ENCODE assay signal across 18 cellular contexts in the genomic region with DNA sequence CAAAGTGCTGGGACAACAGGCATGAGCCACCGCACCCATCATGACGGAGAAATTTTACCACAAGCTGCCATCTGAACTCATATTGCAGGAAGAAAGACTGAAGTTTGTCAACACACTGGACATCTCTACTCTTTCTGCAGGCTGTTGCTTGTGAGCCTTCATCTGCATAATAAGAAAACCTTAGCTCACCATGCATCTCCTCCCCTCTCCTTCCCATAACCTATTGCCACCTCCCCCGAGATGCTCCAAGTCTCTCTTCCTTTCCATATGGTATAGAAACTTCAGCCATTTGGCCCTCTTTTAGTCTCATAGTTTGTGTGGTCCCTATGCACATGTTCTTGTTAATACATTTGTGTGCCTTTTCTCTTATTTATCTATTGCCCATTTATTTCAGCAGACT.
"Had no signal": no experiment of that assay in that cellular context is flagged by ENCODE, and none has a peak within 500 bp of the region (broad histone marks: within the 10 kb centered on the region; RNA-seq: fewer than 3 reads in every experiment).

No MANE protein-coding gene starts in this region.

- H3K9me3 ChIP-seq: neutrophil, ovary, pancreas, prostate gland, psoas muscle, right atrium auricular region, right lobe of liver, sigmoid colon, spleen had no signal

- ATAC-seq: naive thymus-derived CD8-positive, alpha-beta T cell; natural killer cell; natural killer cell treated with Interleukin-12 subunit alpha and Interleukin-12 subunit beta and Interleukin-15 and Interleukin-18, amount 100 ng/mL, for 72 hours; pancreas; psoas muscle; right cardiac atrium; right lobe of liver; sciatic nerve had no signal

- H3K4me1 ChIP-seq: neural progenitor cell, pancreas, parathyroid adenoma, prostate gland, psoas muscle, right atrium auricular region, sigmoid colon, spleen had no signal

- H3K27ac ChIP-seq: neural progenitor cell, neutrophil, ovary, pancreas, parathyroid adenoma, prostate gland, psoas muscle, right atrium auricular region, right lobe of liver, sigmoid colon, skin epidermis, spleen had no signal

- H3K36me3 ChIP-seq: neural progenitor cell, neutrophil, ovary, pancreas, prostate gland, right atrium auricular region, right lobe of liver, sigmoid colon, spleen had no signal

- H3K4me3 ChIP-seq: neural progenitor cell, ovary, pancreas, prostate gland, psoas muscle, right atrium auricular region, right lobe of liver, sigmoid colon, skin epidermis, smooth muscle cell, spleen had no signal
